16 cellular contexts compared by ENCODE assay signal in genomic region chr22:46650078-46650810, GRCh38. TPM values are rescaled to one million over a fixed set of nuclear protein-coding genes. Genes with fewer than 3 reads are reported as not detected.
DNase-seq lines count a peak whose midpoint lies in the region; ATAC-seq and TF ChIP-seq lines count a peak whose summit lies in the region.
"Had no signal": no experiment of that assay in that cellular context is flagged by ENCODE, and none has a peak within 500 bp of the region (broad histone marks: within the 10 kb centered on the region; RNA-seq: fewer than 3 reads in every experiment).

No MANE protein-coding gene starts in this region.

- no peaks in the 10 kb centered on the region for H3K27me3 ChIP-seq in CD8-positive, alpha-beta memory T cell (ENCODE audit: insufficient read depth, low read length, poor library complexity, severe bottlenecking)
- no peaks in the 10 kb centered on the region for H3K27me3 ChIP-seq in gastrocnemius medialis
- H3K27me3 ChIP-seq: BE2C had no signal

- peaks cover 6 to 20% (median 13%) of the 10 kb centered on the region in 3 donors for H3K4me1 Mint-ChIP-seq in CD8-positive, alpha-beta memory T cell

- CTCF ChIA-PET in CD8-positive, alpha-beta memory T cell (lab: Charles Lee) = no interaction called here

- H3K27ac ChIP-seq in CD8-positive, alpha-beta memory T cell (ENCODE audit: low read depth, low read length) = peak overlapping the region; percentile 51
- H3K27ac ChIP-seq in VCaP (peak overlapping the region; percentile 69), gastrocnemius medialis (peak overlapping the region; percentile 88 to 98 (median 88))
- H3K27ac ChIP-seq: GM23248 had no signal

- intact Hi-C loops in left cardiac atrium (cut with DNase I) = no loop called here
- intact Hi-C loops in gastrocnemius medialis (cut with DNase I; ENCODE audit: low total_unique reads) = loop anchor here (2.0 kb wide), 1 partner anchor 71 kb away; no protein-coding TSS in a partner anchor

- H3K36me3 Mint-ChIP-seq in CD8-positive, alpha-beta memory T cell = no peaks in the 10 kb centered on the region

- peak; percentile 9 to 15 for ATAC-seq in left cardiac atrium
- peak; percentile 76 to 82 for ATAC-seq in gastrocnemius medialis
- ATAC-seq in HG03045 (IDR thresholded peaks at IDR 0.05; ENCODE audit: unreplicated experiment) = no peak
- ATAC-seq: activated T-cell treated with anti-CD3 and anti-CD28 coated beads, Interleukin-2, amount 50 U/mL, for 72 hours; left colon had no signal

- peak; percentile 13 to 41 for TF ChIP-seq POLR2A in gastrocnemius medialis (IDR thresholded peaks at IDR 0.05)

- no peak for DNase-seq in CD8-positive, alpha-beta memory T cell
- DNase-seq in left cardiac atrium (no peak), gastrocnemius medialis (peak; percentile 36 to 44), KG1 (lab: John Stamatoyannopoulos, UW) (no peak), RKO (ENCODE audit: low spot score) (no peak)
- no peak for DNase-seq in activated T-cell treated with anti-CD3 and anti-CD28 coated beads, Interleukin-2, amount 50 U/mL, for 48 hours
- DNase-seq: activated T-cell treated with anti-CD3 and anti-CD28 coated beads, Interleukin-2, amount 50 U/mL, for 72 hours; BE2C; effector CD8-positive, alpha-beta T cell; EL; left colon; NCI-H2171; SW 1271 had no signal

- no peaks in the 10 kb centered on the region for H3K27me3 Mint-ChIP-seq in CD8-positive, alpha-beta memory T cell

- peak overlapping the region in 3 of 8 donors; percentile 43 to 69 (median 68) for H3K27ac Mint-ChIP-seq in CD8-positive, alpha-beta memory T cell
- H3K27ac Mint-ChIP-seq: activated T-cell treated with anti-CD3 and anti-CD28 coated beads, Interleukin-2, amount 50 U/mL, for 72 hours had no signal

- H3K4me1 ChIP-seq in CD8-positive, alpha-beta memory T cell (ENCODE audit: insufficient read depth, low read length) = peaks cover 8% of the 10 kb centered on the region
- peaks cover 49 to 65% of the 10 kb centered on the region in 2 donors for H3K4me1 ChIP-seq in gastrocnemius medialis

- H3K9me3 Mint-ChIP-seq in CD8-positive, alpha-beta memory T cell = no peaks in the 10 kb centered on the region

- POLR2A ChIA-PET in CD8-positive, alpha-beta memory T cell (lab: Charles Lee) = no interaction called here

- no peak overlapping the region for H3K4me3 ChIP-seq in CD8-positive, alpha-beta memory T cell (ENCODE audit: low read length)
- H3K4me3 ChIP-seq in gastrocnemius medialis = peak overlapping the region in 1 of 4 donors; percentile 29
- H3K4me3 ChIP-seq: GM23248 had no signal

- H3K36me3 ChIP-seq in CD8-positive, alpha-beta memory T cell (ENCODE audit: insufficient read depth, low read length) = no peaks in the 10 kb centered on the region
- no peaks in the 10 kb centered on the region for H3K36me3 ChIP-seq in gastrocnemius medialis

- no peak for TF ChIP-seq CTCF in VCaP (conservative IDR thresholded peaks at IDR 0.05)
- no peak for TF ChIP-seq CTCF in gastrocnemius medialis (IDR thresholded peaks at IDR 0.05 in 4 of 5, conservative IDR thresholded peaks at IDR 0.05 in 1 of 5)

- no peaks in the 10 kb centered on the region for H3K9me3 ChIP-seq in CD8-positive, alpha-beta memory T cell (ENCODE audit: low read length)
- no peaks in the 10 kb centered on the region for H3K9me3 ChIP-seq in gastrocnemius medialis
- H3K9me3 ChIP-seq: BE2C had no signal

- in situ Hi-C loops in gastrocnemius medialis (cut with MboI; ENCODE audit: low sequenced_read_pairs in 4 of 4) = no loop called here

- H3K4me3 Mint-ChIP-seq in CD8-positive, alpha-beta memory T cell = no peak overlapping the region
- H3K4me3 Mint-ChIP-seq: activated T-cell treated with anti-CD3 and anti-CD28 coated beads, Interleukin-2, amount 50 U/mL, for 72 hours had no signal

RNA-seq across cellular contexts. Expression of gene GRAMD4, which starts 30.1 kb away (rescaled TPM):
- total RNA-seq in CD8-positive, alpha-beta memory T cell = 10 to 100 TPM; 25.3 to 33.0 TPM
- polyA plus RNA-seq in CD8-positive, alpha-beta memory T cell = 7.6 TPM
- 10 to 100 TPM; 58.5 to 95.4 TPM for total RNA-seq in left cardiac atrium
- 100 to 1,000 TPM in 1 of 4 donors, 10 to 100 TPM in 3; 16.7 to 106 (median 53.3) TPM for total RNA-seq in gastrocnemius medialis

Comparison
In these comparisons a context has a peak if more than half of its experiments do, and no peak if none do; other contexts are left out.
1. DNase-seq: peak in gastrocnemius medialis (2 of 2); none in CD8-positive, alpha-beta memory T cell (0 of 5), left cardiac atrium (single experiment), activated T-cell treated with anti-CD3 and anti-CD28 coated beads, Interleukin-2, amount 50 U/mL, for 48 hours (0 of 2), KG1 (single experiment) and RKO (single experiment).
2. Peak in every context shown above with its lines, with median percentiles within 50 percentile points of each other: H3K27ac ChIP-seq.